8 cellular contexts compared by ENCODE assay signal in the genomic region with DNA sequence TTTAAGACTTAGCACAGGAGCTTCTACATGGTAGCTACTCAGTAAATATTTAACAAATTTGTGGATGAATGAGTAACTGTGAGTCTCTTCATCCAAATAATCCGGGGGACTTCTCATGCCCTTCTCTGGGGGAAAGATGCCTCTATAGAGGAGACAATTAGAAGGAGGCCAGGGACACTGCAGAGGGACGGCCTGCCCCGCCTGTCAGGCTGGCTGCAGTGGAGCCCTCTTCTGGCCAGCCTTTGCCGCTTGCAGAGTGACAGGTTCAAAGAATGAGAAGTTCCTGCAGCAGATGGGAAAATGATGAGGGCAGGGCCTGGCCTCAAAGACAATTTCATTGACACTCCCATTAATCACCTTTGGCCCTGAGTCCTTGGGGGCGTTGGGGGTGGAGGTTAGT.
DNase-seq lines count a peak whose midpoint lies in the region; ATAC-seq, FAIRE-seq and TF ChIP-seq lines count a peak whose summit lies in the region.

No MANE protein-coding gene starts in this region.

- no peak for TF ChIP-seq POLR2A in stomach (IDR thresholded peaks at IDR 0.05)

- H3K4me3 ChIP-seq in MG63 (no peak overlapping the region), kidney epithelial cell (ENCODE audit: low read depth, low read length) (no peak overlapping the region), stomach (no peak overlapping the region)

- H3K9me3 Mint-ChIP-seq in activated T-cell treated with anti-CD3 and anti-CD28 coated beads, Interleukin-2, amount 50 U/mL, for 72 hours: peaks cover 0 to 2% of the 10 kb centered on the region in 2 donors

- intact Hi-C loops in stomach (cut with DNase I; ENCODE audit: low total_unique reads): no loop called here

- peak; percentile 53 to 61 for ATAC-seq in activated T-cell treated with anti-CD3 and anti-CD28 coated beads, Interleukin-2, amount 50 U/mL, for 72 hours (replicated peaks in 1 of 2)

- H3K4me1 ChIP-seq in stomach: peaks cover 0 to 9% (median 4%) of the 10 kb centered on the region in 4 donors

- DNase-seq in GM10248 (ENCODE audit: extremely low spot score) (no peak), MG63 (peak; percentile 4), kidney epithelial cell (ENCODE audit: low read depth) (no peak), stomach (peak; percentile 53), hepatic stellate cell (ENCODE audit: low spot score) (no peak), frontal cortex (ENCODE audit: low spot score in 2 of 2) (no peak), urothelium cell line (ENCODE audit: low spot score) (no peak)
- peak; percentile 40 to 66 for DNase-seq in activated T-cell treated with anti-CD3 and anti-CD28 coated beads, Interleukin-2, amount 50 U/mL, for 72 hours

- no peak overlapping the region for H3K4me3 Mint-ChIP-seq in activated T-cell treated with anti-CD3 and anti-CD28 coated beads, Interleukin-2, amount 50 U/mL, for 72 hours

- 34 to 52% (median 47%) methylated on average over 5 of the region's 5 CpGs for WGBS in stomach, 5 donors

- H3K27ac Mint-ChIP-seq in activated T-cell treated with anti-CD3 and anti-CD28 coated beads, Interleukin-2, amount 50 U/mL, for 72 hours: no peak overlapping the region

- no peak overlapping the region for H3K27ac ChIP-seq in stomach

- TF ChIP-seq EP300 in stomach (IDR thresholded peaks at IDR 0.05): no peak

- H3K27me3 ChIP-seq in MG63: no peaks in the 10 kb centered on the region
- H3K27me3 ChIP-seq in kidney epithelial cell (ENCODE audit: control insufficient read depth, insufficient read depth, low read length): no peaks in the 10 kb centered on the region
- no peaks in the 10 kb centered on the region for H3K27me3 ChIP-seq in stomach

- peak; percentile 36 for TF ChIP-seq CTCF in GM10248 (IDR thresholded peaks at IDR 0.05; ENCODE audit: control extremely low read depth, extremely low read depth, low read depth, missing control alignments)
- peak; percentile 27 for TF ChIP-seq CTCF in kidney epithelial cell (IDR thresholded peaks at IDR 0.05; ENCODE audit: insufficient read depth, low read length, poor library complexity, severe bottlenecking)
- TF ChIP-seq CTCF in stomach (IDR thresholded peaks at IDR 0.05): peak in 4 of 7 experiments; percentile 24 to 43 (median 34)

- CTCF ChIA-PET in GM10248 (lab: Yijun Ruan, JAX): no interaction called here

- FAIRE-seq in frontal cortex (lab: Jason Lieb, UNC) (no peak), urothelium cell line (lab: Jason Lieb, UNC) (no peak)

- H3K9me3 ChIP-seq in MG63: no peaks in the 10 kb centered on the region
- H3K9me3 ChIP-seq in stomach: no peaks in the 10 kb centered on the region

- H3K27me3 Mint-ChIP-seq in activated T-cell treated with anti-CD3 and anti-CD28 coated beads, Interleukin-2, amount 50 U/mL, for 72 hours (ENCODE audit: low read depth): peaks cover 39% of the 10 kb centered on the region

- H3K4me1 Mint-ChIP-seq in activated T-cell treated with anti-CD3 and anti-CD28 coated beads, Interleukin-2, amount 50 U/mL, for 72 hours (ENCODE audit: low read depth): peaks cover 58% of the 10 kb centered on the region

- POLR2A ChIA-PET in GM10248 (lab: Yijun Ruan, JAX): no interaction called here

- H3K36me3 ChIP-seq in MG63 (no peaks in the 10 kb centered on the region), kidney epithelial cell (ENCODE audit: control insufficient read depth, insufficient read depth, low read length) (no peaks in the 10 kb centered on the region), stomach (no peaks in the 10 kb centered on the region)

- peaks cover 0 to 1% of the 10 kb centered on the region in 2 donors for H3K36me3 Mint-ChIP-seq in activated T-cell treated with anti-CD3 and anti-CD28 coated beads, Interleukin-2, amount 50 U/mL, for 72 hours (ENCODE audit: insufficient read depth in 2 of 2)

Comparison
In these comparisons a context has a peak if more than half of its experiments do, and no peak if none do; other contexts are left out.
1. DNase-seq: peak in MG63 (single experiment), activated T-cell treated with anti-CD3 and anti-CD28 coated beads, Interleukin-2, amount 50 U/mL, for 72 hours (2 of 2) and stomach (single experiment); none in GM10248 (single experiment), kidney epithelial cell (single experiment), hepatic stellate cell (single experiment), frontal cortex (0 of 2) and urothelium cell line (single experiment).
2. Peak in every context shown above with its lines, with median percentiles within 50 percentile points of each other: CTCF ChIP-seq.